ENCODE assay signal across 1 cellular context in the genomic region with DNA sequence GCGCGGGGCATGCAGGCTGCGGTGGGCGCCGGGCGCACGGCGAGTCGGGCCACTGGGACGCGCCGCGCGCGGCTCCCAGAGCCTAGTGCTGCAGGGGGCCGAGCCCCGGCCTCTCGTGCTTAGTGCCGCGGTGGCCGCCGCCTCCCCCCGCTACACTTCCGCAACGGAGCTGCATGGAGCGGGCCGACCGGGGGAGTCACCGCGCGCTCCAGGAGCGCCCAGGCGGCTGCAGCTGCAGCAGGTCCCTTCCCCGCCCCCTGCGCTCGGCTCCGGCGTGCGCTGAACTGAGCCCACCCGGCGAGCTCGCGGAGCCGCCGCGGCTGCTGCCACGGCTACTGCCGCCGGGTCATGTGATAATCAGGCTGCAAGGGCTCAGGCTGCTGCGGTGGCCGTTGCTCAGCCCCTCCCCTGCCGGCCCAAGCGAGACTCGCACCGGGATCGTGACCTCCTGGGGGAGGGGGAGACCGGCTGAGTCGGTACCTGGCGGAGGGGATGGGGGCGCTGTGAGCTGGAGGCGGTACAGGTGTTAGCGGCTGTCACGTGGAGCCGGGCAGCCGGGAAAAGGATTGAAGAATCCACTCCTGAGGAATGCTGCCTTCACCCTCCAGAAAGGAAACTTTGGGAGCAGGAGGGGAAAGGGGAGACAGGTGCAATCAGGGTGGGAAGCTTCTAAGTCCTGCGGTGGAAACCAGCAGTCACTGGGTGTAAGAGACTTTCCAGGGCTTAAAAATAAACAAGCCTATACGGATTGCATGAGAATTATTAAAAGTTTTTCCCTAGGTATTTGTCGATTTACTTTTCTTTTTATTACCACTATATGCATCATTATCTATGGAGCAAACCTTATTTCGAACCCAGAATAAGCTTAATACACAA.
TF ChIP-seq lines count a peak whose summit lies in the region.

A gene with protein sequence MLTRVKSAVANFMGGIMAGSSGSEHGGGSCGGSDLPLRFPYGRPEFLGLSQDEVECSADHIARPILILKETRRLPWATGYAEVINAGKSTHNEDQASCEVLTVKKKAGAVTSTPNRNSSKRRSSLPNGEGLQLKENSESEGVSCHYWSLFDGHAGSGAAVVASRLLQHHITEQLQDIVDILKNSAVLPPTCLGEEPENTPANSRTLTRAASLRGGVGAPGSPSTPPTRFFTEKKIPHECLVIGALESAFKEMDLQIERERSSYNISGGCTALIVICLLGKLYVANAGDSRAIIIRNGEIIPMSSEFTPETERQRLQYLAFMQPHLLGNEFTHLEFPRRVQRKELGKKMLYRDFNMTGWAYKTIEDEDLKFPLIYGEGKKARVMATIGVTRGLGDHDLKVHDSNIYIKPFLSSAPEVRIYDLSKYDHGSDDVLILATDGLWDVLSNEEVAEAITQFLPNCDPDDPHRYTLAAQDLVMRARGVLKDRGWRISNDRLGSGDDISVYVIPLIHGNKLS (minus strand): TSS at position 352 of the 876 bp plus-strand sequence. CDS start 414 bp downstream, outside the sequence.

TF ChIP-seq in HepG2, 621 proteins besides CTCF, POLR2A, EP300 and RAD21 (continued from another document and continues in another):
- TF ChIP-seq, protein P1, sequence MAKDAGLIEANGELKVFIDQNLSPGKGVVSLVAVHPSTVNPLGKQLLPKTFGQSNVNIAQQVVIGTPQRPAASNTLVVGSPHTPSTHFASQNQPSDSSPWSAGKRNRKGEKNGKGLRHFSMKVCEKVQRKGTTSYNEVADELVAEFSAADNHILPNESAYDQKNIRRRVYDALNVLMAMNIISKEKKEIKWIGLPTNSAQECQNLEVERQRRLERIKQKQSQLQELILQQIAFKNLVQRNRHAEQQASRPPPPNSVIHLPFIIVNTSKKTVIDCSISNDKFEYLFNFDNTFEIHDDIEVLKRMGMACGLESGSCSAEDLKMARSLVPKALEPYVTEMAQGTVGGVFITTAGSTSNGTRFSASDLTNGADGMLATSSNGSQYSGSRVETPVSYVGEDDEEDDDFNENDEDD (CRISPR knock-in tag; IDR thresholded peaks at IDR 0.05; ENCODE audit: borderline replicate concordance): peak; percentile 88; the same call in 1 of the 2 replicates
- TF ChIP-seq GATAD2A (CRISPR knock-in tag; IDR thresholded peaks at IDR 0.05) (peak; percentile 93), IKZF1 (IDR thresholded peaks at IDR 0.05) (no peak), ZNF782 (CRISPR knock-in tag; IDR thresholded peaks at IDR 0.05; ENCODE audit: borderline replicate concordance) (peak; percentile 52; the same call in 1 of the 2 replicates), ZMYM2 (CRISPR knock-in tag; IDR thresholded peaks at IDR 0.05) (no peak), ZNF577 (CRISPR knock-in tag; IDR thresholded peaks at IDR 0.05; ENCODE audit: borderline replicate concordance, low read depth) (no peak), ZNF83 (CRISPR knock-in tag; IDR thresholded peaks at IDR 0.05; ENCODE audit: borderline replicate concordance) (no peak), SOX6 (IDR thresholded peaks at IDR 0.05) (no peak), SOX6 (CRISPR knock-in tag; IDR thresholded peaks at IDR 0.05) (peak; percentile 90), GTF2F1 (IDR thresholded peaks at IDR 0.05; ENCODE audit: low read length) (no peak), BRD4 (CRISPR knock-in tag; IDR thresholded peaks at IDR 0.05) (peak; percentile 47), ZBTB42 (CRISPR knock-in tag; IDR thresholded peaks at IDR 0.05) (no peak; the same call in 1 of the 2 replicates), REPIN1 (CRISPR knock-in tag; IDR thresholded peaks at IDR 0.05; ENCODE audit: borderline replicate concordance, low read depth) (peak; percentile 95; the same call in 1 of the 2 replicates), ZNF274 (CRISPR knock-in tag; IDR thresholded peaks at IDR 0.05) (peak; percentile 85; the same call in 1 of the 2 replicates), HDAC2 (CRISPR knock-in tag; IDR thresholded peaks at IDR 0.05) (peak; percentile 88; the same call in 1 of the 2 replicates), ZNF331 (CRISPR knock-in tag; IDR thresholded peaks at IDR 0.05) (peak; percentile 97), FOXA1 (IDR thresholded peaks at IDR 0.05) (no peak), FOXA1 (CRISPR knock-in tag; IDR thresholded peaks at IDR 0.05) (peak; percentile 43; the same call in 1 of the 2 replicates), ZNF562 (CRISPR knock-in tag; IDR thresholded peaks at IDR 0.05; ENCODE audit: borderline replicate concordance) (no peak), NFIB (CRISPR knock-in tag; IDR thresholded peaks at IDR 0.05; ENCODE audit: borderline replicate concordance) (no peak), SRF (IDR thresholded peaks at IDR 0.05; ENCODE audit: low read depth, low read length) (no peak), ZSCAN9 (CRISPR knock-in tag; IDR thresholded peaks at IDR 0.05; ENCODE audit: borderline replicate concordance) (peak; percentile 90; the same call in 1 of the 2 replicates), ZBTB1 (CRISPR knock-in tag; IDR thresholded peaks at IDR 0.05; ENCODE audit: borderline replicate concordance) (no peak), JUN (CRISPR knock-in tag; IDR thresholded peaks at IDR 0.05) (peak; percentile 69), ZSCAN21 (CRISPR knock-in tag; IDR thresholded peaks at IDR 0.05; ENCODE audit: borderline replicate concordance) (peak; percentile 96), ZNF484 (CRISPR knock-in tag; IDR thresholded peaks at IDR 0.05; ENCODE audit: borderline replicate concordance, low read depth) (no peak), HES4 (CRISPR knock-in tag; IDR thresholded peaks at IDR 0.05; ENCODE audit: borderline replicate concordance) (peak; percentile 28; the same call in 1 of the 2 replicates), AKAP8 (CRISPR knock-in tag; IDR thresholded peaks at IDR 0.05) (no peak), ZNF567 (CRISPR knock-in tag; IDR thresholded peaks at IDR 0.05; ENCODE audit: borderline replicate concordance) (no peak), ZNF557 (CRISPR knock-in tag; IDR thresholded peaks at IDR 0.05) (no peak)
- TF ChIP-seq, protein P2, sequence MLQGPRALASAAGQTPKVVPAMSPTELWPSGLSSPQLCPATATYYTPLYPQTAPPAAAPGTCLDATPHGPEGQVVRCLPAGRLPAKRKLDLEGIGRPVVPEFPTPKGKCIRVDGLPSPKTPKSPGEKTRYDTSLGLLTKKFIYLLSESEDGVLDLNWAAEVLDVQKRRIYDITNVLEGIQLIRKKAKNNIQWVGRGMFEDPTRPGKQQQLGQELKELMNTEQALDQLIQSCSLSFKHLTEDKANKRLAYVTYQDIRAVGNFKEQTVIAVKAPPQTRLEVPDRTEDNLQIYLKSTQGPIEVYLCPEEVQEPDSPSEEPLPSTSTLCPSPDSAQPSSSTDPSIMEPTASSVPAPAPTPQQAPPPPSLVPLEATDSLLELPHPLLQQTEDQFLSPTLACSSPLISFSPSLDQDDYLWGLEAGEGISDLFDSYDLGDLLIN (CRISPR knock-in tag; IDR thresholded peaks at IDR 0.05; ENCODE audit: borderline replicate concordance): no peak
- TF ChIP-seq, protein P3, sequence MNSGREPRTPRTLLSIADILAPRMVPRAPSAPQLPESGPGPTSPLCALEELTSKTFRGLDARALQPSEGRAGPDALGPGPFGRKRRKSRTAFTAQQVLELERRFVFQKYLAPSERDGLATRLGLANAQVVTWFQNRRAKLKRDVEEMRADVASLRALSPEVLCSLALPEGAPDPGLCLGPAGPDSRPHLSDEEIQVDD (CRISPR knock-in tag; IDR thresholded peaks at IDR 0.05; ENCODE audit: borderline replicate concordance): peak; percentile 83; the same call in 1 of the 2 replicates
- TF ChIP-seq, protein P4, sequence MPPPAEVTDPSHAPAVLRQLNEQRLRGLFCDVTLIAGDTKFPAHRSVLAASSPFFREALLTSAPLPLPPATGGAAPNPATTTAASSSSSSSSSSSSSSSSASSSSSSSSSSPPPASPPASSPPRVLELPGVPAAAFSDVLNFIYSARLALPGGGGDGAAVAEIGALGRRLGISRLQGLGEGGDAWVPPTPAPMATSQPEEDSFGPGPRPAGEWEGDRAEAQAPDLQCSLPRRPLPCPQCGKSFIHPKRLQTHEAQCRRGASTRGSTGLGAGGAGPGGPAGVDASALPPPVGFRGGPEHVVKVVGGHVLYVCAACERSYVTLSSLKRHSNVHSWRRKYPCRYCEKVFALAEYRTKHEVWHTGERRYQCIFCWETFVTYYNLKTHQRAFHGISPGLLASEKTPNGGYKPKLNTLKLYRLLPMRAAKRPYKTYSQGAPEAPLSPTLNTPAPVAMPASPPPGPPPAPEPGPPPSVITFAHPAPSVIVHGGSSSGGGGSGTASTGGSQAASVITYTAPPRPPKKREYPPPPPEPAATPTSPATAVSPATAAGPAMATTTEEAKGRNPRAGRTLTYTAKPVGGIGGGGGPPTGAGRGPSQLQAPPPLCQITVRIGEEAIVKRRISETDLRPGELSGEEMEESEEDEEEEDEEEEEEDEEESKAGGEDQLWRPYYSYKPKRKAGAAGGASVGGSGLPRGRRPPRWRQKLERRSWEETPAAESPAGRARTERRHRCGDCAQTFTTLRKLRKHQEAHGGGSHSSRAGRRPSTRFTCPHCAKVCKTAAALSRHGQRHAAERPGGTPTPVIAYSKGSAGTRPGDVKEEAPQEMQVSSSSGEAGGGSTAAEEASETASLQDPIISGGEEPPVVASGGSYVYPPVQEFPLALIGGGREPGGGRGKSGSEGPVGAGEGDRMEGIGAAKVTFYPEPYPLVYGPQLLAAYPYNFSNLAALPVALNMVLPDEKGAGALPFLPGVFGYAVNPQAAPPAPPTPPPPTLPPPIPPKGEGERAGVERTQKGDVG (CRISPR knock-in tag; IDR thresholded peaks at IDR 0.05; ENCODE audit: borderline replicate concordance): peak; percentile 73; the same call in 1 of the 2 replicates
- TF ChIP-seq, protein P5, sequence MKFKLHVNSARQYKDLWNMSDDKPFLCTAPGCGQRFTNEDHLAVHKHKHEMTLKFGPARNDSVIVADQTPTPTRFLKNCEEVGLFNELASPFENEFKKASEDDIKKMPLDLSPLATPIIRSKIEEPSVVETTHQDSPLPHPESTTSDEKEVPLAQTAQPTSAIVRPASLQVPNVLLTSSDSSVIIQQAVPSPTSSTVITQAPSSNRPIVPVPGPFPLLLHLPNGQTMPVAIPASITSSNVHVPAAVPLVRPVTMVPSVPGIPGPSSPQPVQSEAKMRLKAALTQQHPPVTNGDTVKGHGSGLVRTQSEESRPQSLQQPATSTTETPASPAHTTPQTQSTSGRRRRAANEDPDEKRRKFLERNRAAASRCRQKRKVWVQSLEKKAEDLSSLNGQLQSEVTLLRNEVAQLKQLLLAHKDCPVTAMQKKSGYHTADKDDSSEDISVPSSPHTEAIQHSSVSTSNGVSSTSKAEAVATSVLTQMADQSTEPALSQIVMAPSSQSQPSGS (CRISPR knock-in tag; IDR thresholded peaks at IDR 0.05): peak; percentile 72; the same call in 1 of the 2 replicates
- TF ChIP-seq, protein P6, sequence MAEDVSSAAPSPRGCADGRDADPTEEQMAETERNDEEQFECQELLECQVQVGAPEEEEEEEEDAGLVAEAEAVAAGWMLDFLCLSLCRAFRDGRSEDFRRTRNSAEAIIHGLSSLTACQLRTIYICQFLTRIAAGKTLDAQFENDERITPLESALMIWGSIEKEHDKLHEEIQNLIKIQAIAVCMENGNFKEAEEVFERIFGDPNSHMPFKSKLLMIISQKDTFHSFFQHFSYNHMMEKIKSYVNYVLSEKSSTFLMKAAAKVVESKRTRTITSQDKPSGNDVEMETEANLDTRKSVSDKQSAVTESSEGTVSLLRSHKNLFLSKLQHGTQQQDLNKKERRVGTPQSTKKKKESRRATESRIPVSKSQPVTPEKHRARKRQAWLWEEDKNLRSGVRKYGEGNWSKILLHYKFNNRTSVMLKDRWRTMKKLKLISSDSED (CRISPR knock-in tag; IDR thresholded peaks at IDR 0.05): no peak
- TF ChIP-seq, protein P7, sequence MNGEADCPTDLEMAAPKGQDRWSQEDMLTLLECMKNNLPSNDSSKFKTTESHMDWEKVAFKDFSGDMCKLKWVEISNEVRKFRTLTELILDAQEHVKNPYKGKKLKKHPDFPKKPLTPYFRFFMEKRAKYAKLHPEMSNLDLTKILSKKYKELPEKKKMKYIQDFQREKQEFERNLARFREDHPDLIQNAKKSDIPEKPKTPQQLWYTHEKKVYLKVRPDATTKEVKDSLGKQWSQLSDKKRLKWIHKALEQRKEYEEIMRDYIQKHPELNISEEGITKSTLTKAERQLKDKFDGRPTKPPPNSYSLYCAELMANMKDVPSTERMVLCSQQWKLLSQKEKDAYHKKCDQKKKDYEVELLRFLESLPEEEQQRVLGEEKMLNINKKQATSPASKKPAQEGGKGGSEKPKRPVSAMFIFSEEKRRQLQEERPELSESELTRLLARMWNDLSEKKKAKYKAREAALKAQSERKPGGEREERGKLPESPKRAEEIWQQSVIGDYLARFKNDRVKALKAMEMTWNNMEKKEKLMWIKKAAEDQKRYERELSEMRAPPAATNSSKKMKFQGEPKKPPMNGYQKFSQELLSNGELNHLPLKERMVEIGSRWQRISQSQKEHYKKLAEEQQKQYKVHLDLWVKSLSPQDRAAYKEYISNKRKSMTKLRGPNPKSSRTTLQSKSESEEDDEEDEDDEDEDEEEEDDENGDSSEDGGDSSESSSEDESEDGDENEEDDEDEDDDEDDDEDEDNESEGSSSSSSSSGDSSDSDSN (CRISPR knock-in tag; IDR thresholded peaks at IDR 0.05): peak; percentile 85
- TF ChIP-seq, protein P8, sequence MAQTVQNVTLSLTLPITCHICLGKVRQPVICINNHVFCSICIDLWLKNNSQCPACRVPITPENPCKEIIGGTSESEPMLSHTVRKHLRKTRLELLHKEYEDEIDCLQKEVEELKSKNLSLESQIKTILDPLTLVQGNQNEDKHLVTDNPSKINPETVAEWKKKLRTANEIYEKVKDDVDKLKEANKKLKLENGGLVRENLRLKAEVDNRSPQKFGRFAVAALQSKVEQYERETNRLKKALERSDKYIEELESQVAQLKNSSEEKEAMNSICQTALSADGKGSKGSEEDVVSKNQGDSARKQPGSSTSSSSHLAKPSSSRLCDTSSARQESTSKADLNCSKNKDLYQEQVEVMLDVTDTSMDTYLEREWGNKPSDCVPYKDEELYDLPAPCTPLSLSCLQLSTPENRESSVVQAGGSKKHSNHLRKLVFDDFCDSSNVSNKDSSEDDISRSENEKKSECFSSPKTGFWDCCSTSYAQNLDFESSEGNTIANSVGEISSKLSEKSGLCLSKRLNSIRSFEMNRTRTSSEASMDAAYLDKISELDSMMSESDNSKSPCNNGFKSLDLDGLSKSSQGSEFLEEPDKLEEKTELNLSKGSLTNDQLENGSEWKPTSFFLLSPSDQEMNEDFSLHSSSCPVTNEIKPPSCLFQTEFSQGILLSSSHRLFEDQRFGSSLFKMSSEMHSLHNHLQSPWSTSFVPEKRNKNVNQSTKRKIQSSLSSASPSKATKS (CRISPR knock-in tag; IDR thresholded peaks at IDR 0.05): no peak
